In genomic region chr6:24919404-24919892, GRCh38 we compare ENCODE assay signal across 9 cellular contexts. TPM values are rescaled to one million over a fixed set of nuclear protein-coding genes. Genes with fewer than 3 reads are reported as not detected.
A peak's percentile ranks its signal among the peaks of the same experiment; 100 is the strongest.
DNase-seq lines count a peak whose midpoint lies in the region; ATAC-seq and TF ChIP-seq lines count a peak whose summit lies in the region.
"Had no signal": no experiment of that assay in that cellular context is flagged by ENCODE, and none has a peak within 500 bp of the region (broad histone marks: within the 10 kb centered on the region; RNA-seq: fewer than 3 reads in every experiment).

No MANE protein-coding gene starts in this region.

- H2BK120ac ChIP-seq in IMR-90 (ENCODE audit: low read depth, low read length), result peak overlapping the region; percentile 13; the same call in 1 of the 2 replicates

- H3K18ac ChIP-seq in IMR-90 (ENCODE audit: low read depth, low read length), result peak overlapping the region; percentile 63

- H3K4me3 ChIP-seq in IMR-90 (ENCODE audit: insufficient read depth, low read depth, low read length) (no peak overlapping the region), colonic mucosa (no peak overlapping the region)
- H3K4me3 ChIP-seq: thoracic aorta had no signal

- H3K14ac ChIP-seq in IMR-90 (replicated peaks; ENCODE audit: low read depth, low read length), result peak overlapping the region; percentile 43; the same call in 1 of the 2 replicates

- no peak for TF ChIP-seq CTCF in IMR-90 (conservative IDR thresholded peaks at IDR 0.05; ENCODE audit: low read depth, low read length)
- TF ChIP-seq CTCF in activated B cell treated with CpG ODN at 0.5 μM for 24 hours (IDR thresholded peaks at IDR 0.05), result no peak
- no peak for TF ChIP-seq CTCF in colonic mucosa (IDR thresholded peaks at IDR 0.05)

- H3K27me3 ChIP-seq in IMR-90 (ENCODE audit: control insufficient read depth, insufficient read depth, low read length) (no peaks in the 10 kb centered on the region), colonic mucosa (no peaks in the 10 kb centered on the region)

- no peak for DNase-seq in activated T-cell treated with anti-CD3 and anti-CD28 coated beads, Interleukin-2, amount 50 U/mL, for 4 hours
- DNase-seq in activated T-cell treated with anti-CD3 and anti-CD28 coated beads, Interleukin-2, amount 50 U/mL, for 1 hour, result no peak
- no peak for DNase-seq in IMR-90
- DNase-seq in activated B cell treated with CpG ODN at 0.5 μM for 24 hours, result no peak
- no peak for DNase-seq in HPDE6-E6E7 (ENCODE audit: extremely low spot score)
- no peak for DNase-seq in stimulated activated CD4-positive, alpha-beta T cell treated with anti-CD3 and anti-CD28 coated beads, Interleukin-15, amount 100 ng/mL, for 24 hours
- no peak for DNase-seq in colonic mucosa

- H3K4ac ChIP-seq in IMR-90 (ENCODE audit: low read depth, low read length), result 0 out of 2 replicates have a peak overlapping the region, but pooled peaks have one; percentile 4

- no peak overlapping the region for H2AK9ac ChIP-seq in IMR-90 (replicated peaks; ENCODE audit: low read depth, low read length, poor library complexity)

- in situ Hi-C loops in IMR-90 (cut with MboI; ENCODE audit: low sequenced_read_pairs), result no loop called here

- H2AFZ ChIP-seq in IMR-90 (replicated peaks; ENCODE audit: low read length, poor library complexity), result peak overlapping the region; percentile 62

- H3K36me3 Mint-ChIP-seq in activated T-cell treated with anti-CD3 and anti-CD28 coated beads, Interleukin-2, amount 50 U/mL, for 4 hours (ENCODE audit: insufficient read depth), result peaks cover 14% of the 10 kb centered on the region
- peaks cover 80% of the 10 kb centered on the region for H3K36me3 Mint-ChIP-seq in activated B cell treated with CpG ODN at 0.5 μM for 24 hours (ENCODE audit: low read depth)
- peaks cover 9% of the 10 kb centered on the region for H3K36me3 Mint-ChIP-seq in stimulated activated memory B cell treated with anti-CD40 and anti-IgM and Interleukin-4, amounts not matched to agents 10 μg/mL and 1 μg/mL and 100 μg/mL, for 72 hours

- peak overlapping the region; percentile 55 for H3K4me2 ChIP-seq in IMR-90 (ENCODE audit: low read depth, low read length)

- peak overlapping the region; percentile 27; the same call in 1 of the 2 replicates for H4K5ac ChIP-seq in IMR-90 (ENCODE audit: low read depth, low read length)

- no peak overlapping the region for H2BK5ac ChIP-seq in IMR-90 (ENCODE audit: low read depth, low read length, poor library complexity, severe bottlenecking)

- H3K27me3 Mint-ChIP-seq in activated T-cell treated with anti-CD3 and anti-CD28 coated beads, Interleukin-2, amount 50 U/mL, for 4 hours (ENCODE audit: low read depth), result no peaks in the 10 kb centered on the region
- H3K27me3 Mint-ChIP-seq in activated B cell treated with CpG ODN at 0.5 μM for 24 hours, result no peaks in the 10 kb centered on the region
- no peaks in the 10 kb centered on the region for H3K27me3 Mint-ChIP-seq in stimulated activated memory B cell treated with anti-CD40 and anti-IgM and Interleukin-4, amounts not matched to agents 10 μg/mL and 1 μg/mL and 100 μg/mL, for 72 hours

- 0 out of 2 replicates have a peak overlapping the region, but pooled peaks have one; percentile 11 for H3K23ac ChIP-seq in IMR-90 (ENCODE audit: low read depth, low read length)

- H3K56ac ChIP-seq in IMR-90 (ENCODE audit: extremely low read depth, insufficient read depth, low read length), result no peak overlapping the region

- H3K27ac Mint-ChIP-seq in activated B cell treated with CpG ODN at 0.5 μM for 24 hours, result peak overlapping the region; percentile 88
- peak overlapping the region; percentile 81 for H3K27ac Mint-ChIP-seq in stimulated activated memory B cell treated with anti-CD40 and anti-IgM and Interleukin-4, amounts not matched to agents 10 μg/mL and 1 μg/mL and 100 μg/mL, for 72 hours

- no peaks in the 10 kb centered on the region for H3K79me1 ChIP-seq in IMR-90 (ENCODE audit: low read depth in 1 of 2, low read length in 2 of 2)

- H4K8ac ChIP-seq in IMR-90 (ENCODE audit: low read depth in 2 of 2, low read length in 2 of 2), result peak overlapping the region in 1 of 2 experiments; percentile 12; a peak in 1 of 4 replicates

- dilution Hi-C loops in IMR-90 (cut with HindIII; ENCODE audit: low sequenced_read_pairs, unreplicated experiment), result no loop called here

- BruUV-seq in IMR-90 (replicated peaks; lab: Mats Ljungman, UMichigan), result no TSS peak

- H2BK15ac ChIP-seq in IMR-90 (ENCODE audit: low read depth, low read length), result peak overlapping the region; percentile 47; the same call in 1 of the 3 replicates

- no peaks in the 10 kb centered on the region; the same call in 1 of the 2 replicates for H3K9me1 ChIP-seq in IMR-90 (ENCODE audit: insufficient read depth, low read length)

- H3K4me1 Mint-ChIP-seq in activated T-cell treated with anti-CD3 and anti-CD28 coated beads, Interleukin-2, amount 50 U/mL, for 4 hours (ENCODE audit: low read depth), result peaks cover 95% of the 10 kb centered on the region
- H3K4me1 Mint-ChIP-seq in activated B cell treated with CpG ODN at 0.5 μM for 24 hours, result peaks cover 96% of the 10 kb centered on the region
- peaks cover 89% of the 10 kb centered on the region for H3K4me1 Mint-ChIP-seq in stimulated activated memory B cell treated with anti-CD40 and anti-IgM and Interleukin-4, amounts not matched to agents 10 μg/mL and 1 μg/mL and 100 μg/mL, for 72 hours

- CTCF ChIA-PET in IMR-90 (lab: Yijun Ruan, JAX), result interaction anchor here (0.6 to 3.9 kb wide), 4 partner anchors 10 to 253 kb away, joined by 3 to 20 read pairs (median 6); no protein-coding TSS in a partner anchor
- CTCF ChIA-PET in activated B cell treated with CpG ODN at 0.5 μM for 24 hours (lab: Charles Lee), result interaction anchor here (0.9 to 5.8 kb wide), 6 partner anchors 9 to 152 kb away, joined by 3 to 39 read pairs (median 13); partner anchors contain the start of gene RIPOR2

- POLR2A ChIA-PET in IMR-90 (lab: Charles Lee; ENCODE audit: unreplicated experiment), result no interaction called here
- POLR2A ChIA-PET in activated B cell treated with CpG ODN at 0.5 μM for 24 hours (lab: Charles Lee), result interaction anchor here (0.8 to 3.0 kb wide), 6 partner anchors 9 to 72 kb away, joined by 3 to 29 read pairs (median 10); partner anchors contain the start of gene RIPOR2

- intact Hi-C loops in IMR-90 (cut with micrococcal nuclease) (no loop called here), activated B cell treated with CpG ODN at 0.5 μM for 24 hours (cut with micrococcal nuclease) (loop anchor here (1.0 kb wide), 2 partner anchors 8 to 10 kb away; no protein-coding TSS in a partner anchor), colonic mucosa (cut with DNase I) (no loop called here)

- no peaks in the 10 kb centered on the region for H3K36me3 ChIP-seq in IMR-90 (ENCODE audit: control insufficient read depth, insufficient read depth, low read length)
- no peaks in the 10 kb centered on the region for H3K36me3 ChIP-seq in colonic mucosa
- H3K36me3 ChIP-seq: thoracic aorta had no signal

- H3K9ac ChIP-seq in IMR-90 (ENCODE audit: low read depth, low read length), result no peak overlapping the region; the same call in 1 of the 2 replicates
- no peak overlapping the region for H3K9ac ChIP-seq in colonic mucosa (ENCODE audit: low read depth in 2 of 2, low read length in 2 of 2)

- no peak for TF ChIP-seq RAD21 in IMR-90 (IDR thresholded peaks at IDR 0.05; ENCODE audit: low read length)

- ATAC-seq in activated T-cell treated with anti-CD3 and anti-CD28 coated beads, Interleukin-2, amount 50 U/mL, for 4 hours, result peak in 1 of 2 donors; percentile 6
- ATAC-seq in IMR-90 (ENCODE audit: low read depth) (peak; percentile 74), activated B cell treated with CpG ODN at 0.5 μM for 24 hours (ENCODE audit: low read depth) (peak; percentile 40)
- ATAC-seq in stimulated activated memory B cell treated with anti-CD40 and anti-IgM and Interleukin-4, amounts not matched to agents 10 μg/mL and 1 μg/mL and 100 μg/mL, for 72 hours, result peak; percentile 70

- H3K9me3 ChIP-seq in IMR-90 (ENCODE audit: control insufficient read depth, insufficient read depth, low read length) (no peaks in the 10 kb centered on the region), colonic mucosa (no peaks in the 10 kb centered on the region)
- H3K9me3 ChIP-seq: thoracic aorta had no signal

- H3K4me1 ChIP-seq in IMR-90 (ENCODE audit: control insufficient read depth, insufficient read depth, low read length) (peaks cover 16% of the 10 kb centered on the region), colonic mucosa (no peaks in the 10 kb centered on the region)

- H3K4me3 Mint-ChIP-seq in activated T-cell treated with anti-CD3 and anti-CD28 coated beads, Interleukin-2, amount 50 U/mL, for 4 hours, result peak overlapping the region; percentile 74
- H3K4me3 Mint-ChIP-seq in activated B cell treated with CpG ODN at 0.5 μM for 24 hours, result peak overlapping the region; percentile 61
- peak overlapping the region; percentile 70 for H3K4me3 Mint-ChIP-seq in stimulated activated memory B cell treated with anti-CD40 and anti-IgM and Interleukin-4, amounts not matched to agents 10 μg/mL and 1 μg/mL and 100 μg/mL, for 72 hours

- H3K27ac ChIP-seq in IMR-90 (ENCODE audit: insufficient read depth, low read length) (peak overlapping the region; percentile 73; the same call in 1 of the 2 replicates), colonic mucosa (no peak overlapping the region)
- H3K27ac ChIP-seq: thoracic aorta had no signal

- H4K20me1 ChIP-seq in IMR-90 (ENCODE audit: insufficient read depth, low read length), result no peaks in the 10 kb centered on the region

- WGBS in IMR-90 (ENCODE audit: extremely low coverage in 2 of 2, insufficient read length in 1 of 2), 2 experiments, result no CpG with 5 or more reads among the region's 8 CpGs

- H2AK5ac ChIP-seq in IMR-90 (ENCODE audit: low read depth, low read length), result peak overlapping the region; percentile 52; the same call in 1 of the 2 replicates

- H2BK20ac ChIP-seq in IMR-90 (ENCODE audit: low read depth, low read length), result peak overlapping the region; percentile 44; the same call in 1 of the 2 replicates

- no peaks in the 10 kb centered on the region for H3K9me3 Mint-ChIP-seq in activated T-cell treated with anti-CD3 and anti-CD28 coated beads, Interleukin-2, amount 50 U/mL, for 4 hours
- no peaks in the 10 kb centered on the region for H3K9me3 Mint-ChIP-seq in activated B cell treated with CpG ODN at 0.5 μM for 24 hours
- H3K9me3 Mint-ChIP-seq in stimulated activated memory B cell treated with anti-CD40 and anti-IgM and Interleukin-4, amounts not matched to agents 10 μg/mL and 1 μg/mL and 100 μg/mL, for 72 hours, result no peaks in the 10 kb centered on the region

- no peak overlapping the region; the same call in 1 of the 2 replicates for H4K91ac ChIP-seq in IMR-90 (ENCODE audit: insufficient read depth, low read depth, low read length)

- no peak for TF ChIP-seq POLR2A in IMR-90 (IDR thresholded peaks at IDR 0.05; ENCODE audit: low read depth, low read length)

TF ChIP-seq in IMR-90, 13 proteins besides CTCF, POLR2A, EP300 and RAD21 (continues in another document):
- TF ChIP-seq BHLHE40 (IDR thresholded peaks at IDR 0.05; ENCODE audit: low read depth, low read length), result no peak

RNA-seq across cellular contexts. Expression of gene RIPOR2, which starts 16.3 kb away (rescaled TPM):
- total RNA-seq in activated T-cell treated with anti-CD3 and anti-CD28 coated beads, Interleukin-2, amount 50 U/mL, for 4 hours, result 10 to 100 TPM; 14.7 to 17.4 (median 16.8) TPM
- total RNA-seq in IMR-90 (2012; rRNA removed) (0.83 and 1.1 TPM in 2 replicates), activated B cell treated with CpG ODN at 0.5 μM for 24 hours (260 and 302 TPM in 2 replicates), colonic mucosa (1 to 10 TPM; 1.8 to 2.0 TPM)
- 0.87 and 1.2 TPM in 2 replicates for polyA plus RNA-seq in IMR-90 (2012; rRNA removed)
- polyA plus RNA-seq in IMR-90 (2012; cell fraction: cytosol; rRNA removed), result 0.71 and 0.74 TPM in 2 replicates
- 0.82 and 2.2 TPM in 2 replicates for polyA plus RNA-seq in IMR-90 (2012; cell fraction: nucleus; rRNA removed; ENCODE audit: low replicate concordance)

Comparison
In these comparisons a context has a peak if more than half of its experiments do, and no peak if none do; other contexts are left out.
1. RNA of gene RIPOR2, which starts 16.3 kb away (total RNA-seq): 260 to 302 TPM in activated B cell treated with CpG ODN at 0.5 μM for 24 hours; 14.7 to 17.4 TPM in activated T-cell treated with anti-CD3 and anti-CD28 coated beads, Interleukin-2, amount 50 U/mL, for 4 hours, 1.8 to 2.0 TPM in colonic mucosa and 0.83 to 1.1 TPM in IMR-90; every median in the first group is over 10 times any median in the second.
2. Peak in every context shown above with its lines, with median percentiles within 50 percentile points of each other: H3K4me3 Mint-ChIP-seq.